Comparison of ENCODE assay signal across 9 cellular contexts in genomic region chr13:96090240-96091101, GRCh38. TPM values are rescaled to one million over a fixed set of nuclear protein-coding genes. Genes with fewer than 3 reads are reported as not detected.
A peak's percentile ranks its signal among the peaks of the same experiment; 100 is the strongest.
DNase-seq lines count a peak whose midpoint lies in the region; ATAC-seq and TF ChIP-seq lines count a peak whose summit lies in the region.
"Had no signal": no experiment of that assay in that cellular context is flagged by ENCODE, and none has a peak within 500 bp of the region (broad histone marks: within the 10 kb centered on the region; RNA-seq: fewer than 3 reads in every experiment).

No MANE protein-coding gene starts in this region.

- H3K9ac ChIP-seq in ES-I3 (ENCODE audit: low read depth, low read length) (peak overlapping the region; percentile 59; the same call in 1 of the 2 replicates), NT2/D1 (ENCODE audit: insufficient read length, low read depth) (no peak overlapping the region)

- 0% methylated on average over 56 to 133 of the region's 133 CpGs for WGBS in ovary, 3 donors

- H3K36me3 ChIP-seq in ES-I3 (ENCODE audit: insufficient read depth, low read length): no peaks in the 10 kb centered on the region
- H3K36me3 ChIP-seq in NT2/D1 (ENCODE audit: insufficient read depth, insufficient read length, low read length): no peaks in the 10 kb centered on the region
- H3K36me3 ChIP-seq in ovary: no peaks in the 10 kb centered on the region

- no peak for TF ChIP-seq EP300 in ovary (IDR thresholded peaks at IDR 0.05)

- DNase-seq in NT2/D1 (ENCODE audit: low read depth, low spot score): no peak
- DNase-seq in fibroblast of gingiva (ENCODE audit: low read depth): peak; percentile 5
- peak in 2 of 5 donors; percentile 18 to 27 for DNase-seq in ovary
- no peak for DNase-seq in SKM-1 (lab: John Stamatoyannopoulos, UW; ENCODE audit: unreplicated experiment)
- no peak for DNase-seq in AML-193 (lab: John Stamatoyannopoulos, UW)

- H3K27me3 ChIP-seq in NT2/D1 (ENCODE audit: insufficient read depth, insufficient read length): peaks cover 68% of the 10 kb centered on the region
- no peaks in the 10 kb centered on the region for H3K27me3 ChIP-seq in ovary

- H3K9me3 ChIP-seq in ES-I3 (ENCODE audit: control insufficient read depth, insufficient read depth, low read length) (no peaks in the 10 kb centered on the region), NT2/D1 (ENCODE audit: insufficient read depth, low read length) (no peaks in the 10 kb centered on the region), ovary (no peaks in the 10 kb centered on the region)

- no peak for TF ChIP-seq POLR2A in ovary (IDR thresholded peaks at IDR 0.05)

- ATAC-seq in GM21723 (IDR thresholded peaks at IDR 0.05; ENCODE audit: unreplicated experiment): peak; percentile 47
- no peak for ATAC-seq in GM21786 (IDR thresholded peaks at IDR 0.05; ENCODE audit: unreplicated experiment)

- intact Hi-C loops in ovary (cut with DNase I): no loop called here

- no peak for TF ChIP-seq CTCF in ovary (IDR thresholded peaks at IDR 0.05)

- H3K4me3 ChIP-seq in NT2/D1 (ENCODE audit: insufficient read length, low read depth): peak overlapping the region; percentile 54
- H3K4me3 ChIP-seq in ovary: peak overlapping the region; percentile 39
- H3K4me3 ChIP-seq: K562 had no signal

- H3K4me1 ChIP-seq in ES-I3 (ENCODE audit: insufficient read depth, low read length): no peaks in the 10 kb centered on the region; the same call in 1 of the 2 replicates
- no peaks in the 10 kb centered on the region for H3K4me1 ChIP-seq in NT2/D1 (ENCODE audit: insufficient read depth, insufficient read length)
- peaks cover 10% of the 10 kb centered on the region for H3K4me1 ChIP-seq in ovary (ENCODE audit: insufficient read depth)

- no peak overlapping the region for H3K27ac ChIP-seq in ovary

RNA-seq across cellular contexts. Expression of gene HS6ST3, which starts 0.6 kb away (rescaled TPM):
- under 1 TPM in 4 of 7 donors, not detected in 3; 0.05 to 0.46 (median 0.21) TPM for total RNA-seq in ovary
- polyA plus RNA-seq in ovary: under 1 TPM; 0.07 to 0.23 TPM
- total RNA-seq: K562 had no signal
- polyA plus RNA-seq: K562 had no signal

RNA-seq across cellular contexts. Expression of gene UGGT2, which starts 37.3 kb away (rescaled TPM):
- 10 to 100 TPM; 25.1 to 52.6 (median 30.7) TPM for total RNA-seq in ovary
- 10 to 100 TPM in 1 of 2 donors, 1 to 10 TPM in 1; 7.7 to 18.3 TPM for polyA plus RNA-seq in ovary
